Comparison of ENCODE assay signal across 1 cellular context in genomic region chr2:128027801-128028667, GRCh38.
A peak's percentile ranks its signal among the peaks of the same experiment; 100 is the strongest.
TF ChIP-seq lines count a peak whose summit lies in the region.

TSS of gene SAP130 (minus strand) at chr2:128028059. CDS start at chr2:128026292, 1,767 bp downstream.

TF ChIP-seq in K562, 482 proteins besides CTCF, POLR2A, EP300 and RAD21 (continued from another document and continues in another):
- TF ChIP-seq CREB3 (tag; conservative IDR thresholded peaks at IDR 0.05; ENCODE audit: low read depth) (no peak), ZFP91 (CRISPR knock-in tag; IDR thresholded peaks at IDR 0.05) (no peak), ZNF778 (CRISPR knock-in tag; IDR thresholded peaks at IDR 0.05) (no peak), PHTF2 (CRISPR knock-in tag; IDR thresholded peaks at IDR 0.05) (no peak), ATF1 (CRISPR knock-in tag; IDR thresholded peaks at IDR 0.05) (no peak), ATF1 (tag; IDR thresholded peaks at IDR 0.05) (peak; percentile 66), MCM2 (IDR thresholded peaks at IDR 0.05; ENCODE audit: low read depth) (no peak), HMG20B (CRISPR knock-in tag; IDR thresholded peaks at IDR 0.05) (no peak), TOE1 (IDR thresholded peaks at IDR 0.05; ENCODE audit: borderline replicate concordance) (0 out of 2 replicates have a peak, but pooled peaks have one; percentile 20), TOE1 (CRISPR knock-in tag; IDR thresholded peaks at IDR 0.05; ENCODE audit: borderline replicate concordance, low read depth) (no peak), ID3 (CRISPR knock-in tag; IDR thresholded peaks at IDR 0.05) (no peak), ID3 (tag; IDR thresholded peaks at IDR 0.05) (0 out of 2 replicates have a peak, but pooled peaks have one; percentile 41), PRPF4 (IDR thresholded peaks at IDR 0.05; ENCODE audit: insufficient read depth, low read depth, low read length, poor library complexity, severe bottlenecking) (no peak), NFIX (CRISPR knock-in tag; IDR thresholded peaks at IDR 0.05; ENCODE audit: low read depth) (no peak), BDP1 (IDR thresholded peaks at IDR 0.05; ENCODE audit: insufficient read depth, insufficient read length) (no peak), ZBTB9 (CRISPR knock-in tag; IDR thresholded peaks at IDR 0.05) (peak; percentile 68; the same call in 1 of the 2 replicates), NFXL1 (CRISPR knock-in tag; IDR thresholded peaks at IDR 0.05) (no peak), ZNF217 (CRISPR knock-in tag; IDR thresholded peaks at IDR 0.05) (no peak), FOXJ2 (tag; IDR thresholded peaks at IDR 0.05) (no peak), RREB1 (CRISPR knock-in tag; IDR thresholded peaks at IDR 0.05) (no peak), LCOR (CRISPR knock-in tag; IDR thresholded peaks at IDR 0.05) (peak; percentile 47; the same call in 1 of the 2 replicates), ETV1 (tag; conservative IDR thresholded peaks at IDR 0.05; ENCODE audit: low read depth) (no peak), TEAD2 (tag; IDR thresholded peaks at IDR 0.05) (no peak), ATF3 (IDR thresholded peaks at IDR 0.05) (no peak), ATF3 (CRISPR knock-in tag; conservative IDR thresholded peaks at IDR 0.05) (no peak), ZNF436 (CRISPR knock-in tag; IDR thresholded peaks at IDR 0.05) (no peak), PHB2 (IDR thresholded peaks at IDR 0.05; ENCODE audit: low read depth) (no peak), ADNP (tag; IDR thresholded peaks at IDR 0.05) (no peak), PYGO2 (tag; IDR thresholded peaks at IDR 0.05) (no peak), ZBTB26 (CRISPR knock-in tag; IDR thresholded peaks at IDR 0.05) (no peak), FOS (IDR thresholded peaks at IDR 0.05; ENCODE audit: extremely low read depth, insufficient read length) (peak; percentile 58), HNRNPH1 (optimal IDR thresholded peaks at IDR 0.05; ENCODE audit: low read depth, low read length) (no peak), HNRNPUL1 (IDR thresholded peaks at IDR 0.05; ENCODE audit: low read length) (no peak), RBM14 (IDR thresholded peaks at IDR 0.05; ENCODE audit: borderline replicate concordance, insufficient read depth, low read depth, low read length) (no peak), HIVEP1 (CRISPR knock-in tag; IDR thresholded peaks at IDR 0.05) (no peak), TBL1XR1 (IDR thresholded peaks at IDR 0.05; ENCODE audit: low read length in 2 of 2) (no peak), ZNF696 (CRISPR knock-in tag; conservative IDR thresholded peaks at IDR 0.05) (no peak), REST (CRISPR knock-in tag; IDR thresholded peaks at IDR 0.05; ENCODE audit: low read depth) (no peak), USF2 (CRISPR knock-in tag; IDR thresholded peaks at IDR 0.05) (no peak), RBBP5 (IDR thresholded peaks at IDR 0.05; ENCODE audit: borderline replicate concordance, insufficient read depth, low read length, poor library complexity, severe bottlenecking) (peak; percentile 71), ZNF384 (IDR thresholded peaks at IDR 0.05; ENCODE audit: low read depth, low read length) (no peak), GTF2E2 (tag; IDR thresholded peaks at IDR 0.05) (no peak; the same call in 1 of the 2 replicates), PRMT5 (CRISPR knock-in tag; IDR thresholded peaks at IDR 0.05) (no peak), TARDBP (IDR thresholded peaks at IDR 0.05) (no peak), HOXB6 (CRISPR knock-in tag; IDR thresholded peaks at IDR 0.05; ENCODE audit: borderline replicate concordance) (no peak), TCF3 (CRISPR knock-in tag; IDR thresholded peaks at IDR 0.05) (no peak), CREBBP (IDR thresholded peaks at IDR 0.05; ENCODE audit: low read depth, low read length) (no peak), SAP30 (IDR thresholded peaks at IDR 0.05; ENCODE audit: borderline replicate concordance, insufficient read depth, low read depth, low read length, poor library complexity, severe bottlenecking) (peak; percentile 46)
